In genomic region chrX:107726809-107727534, GRCh38 we compare ENCODE assay signal across 1 cellular context.
A peak's percentile ranks its signal among the peaks of the same experiment; 100 is the strongest.
TF ChIP-seq lines count a peak whose summit lies in the region.

No MANE protein-coding gene starts in this region.

TF ChIP-seq in K562, 482 proteins besides CTCF, POLR2A, EP300 and RAD21 (continued from another document):
- TF ChIP-seq HDAC2 (IDR thresholded peaks at IDR 0.05): 0 out of 2 replicates have a peak, but pooled peaks have one; percentile 57
- no peak for TF ChIP-seq RBM14 (IDR thresholded peaks at IDR 0.05; ENCODE audit: borderline replicate concordance, insufficient read depth, low read depth, low read length)
- TF ChIP-seq ZBTB26 (CRISPR knock-in tag; IDR thresholded peaks at IDR 0.05): no peak
- no peak for TF ChIP-seq HNRNPL (IDR thresholded peaks at IDR 0.05; ENCODE audit: low read depth, low read length)
- TF ChIP-seq PTTG1 (tag; IDR thresholded peaks at IDR 0.05; ENCODE audit: low read depth): no peak
- peak; percentile 78 for TF ChIP-seq SOX6 (IDR thresholded peaks at IDR 0.05)
- TF ChIP-seq DPF2 (IDR thresholded peaks at IDR 0.05): peak; percentile 74; the same call in 1 of the 2 replicates
- no peak for TF ChIP-seq ETV6 (IDR thresholded peaks at IDR 0.05; ENCODE audit: borderline replicate concordance in 1 of 2, low read depth in 2 of 2, low read length in 1 of 2)
- TF ChIP-seq ETV6 (CRISPR knock-in tag; IDR thresholded peaks at IDR 0.05; ENCODE audit: borderline replicate concordance): no peak
- TF ChIP-seq TCF7L2 (IDR thresholded peaks at IDR 0.05; ENCODE audit: low read depth, low read length): no peak
- TF ChIP-seq CTBP1 (IDR thresholded peaks at IDR 0.05; ENCODE audit: borderline replicate concordance): peak; percentile 87
- TF ChIP-seq NFE2 (IDR thresholded peaks at IDR 0.05; ENCODE audit: low read depth): peak; percentile 61
- TF ChIP-seq SMAD4 (CRISPR knock-in tag; conservative IDR thresholded peaks at IDR 0.05): 0 out of 2 replicates have a peak, but pooled peaks have one; percentile 39
- no peak for TF ChIP-seq ARID2 (IDR thresholded peaks at IDR 0.05)
- TF ChIP-seq KAT8 (IDR thresholded peaks at IDR 0.05; ENCODE audit: low read depth): no peak
- TF ChIP-seq AFF4 (CRISPR knock-in tag; IDR thresholded peaks at IDR 0.05): no peak
- peak; percentile 58 for TF ChIP-seq ARID1B (IDR thresholded peaks at IDR 0.05)
- no peak for TF ChIP-seq MCM2 (IDR thresholded peaks at IDR 0.05; ENCODE audit: low read depth)
- peak; percentile 13; the same call in 1 of the 2 replicates for TF ChIP-seq VEZF1 (CRISPR knock-in tag; IDR thresholded peaks at IDR 0.05)
- TF ChIP-seq ZNF830 (CRISPR knock-in tag; IDR thresholded peaks at IDR 0.05): no peak
- TF ChIP-seq CBFA2T3 (IDR thresholded peaks at IDR 0.05): peak; percentile 56; the same call in 1 of the 2 replicates
- peak; percentile 57 for TF ChIP-seq GATA2 (CRISPR knock-in tag; IDR thresholded peaks at IDR 0.05)
- peak; percentile 58 for TF ChIP-seq LEF1 (IDR thresholded peaks at IDR 0.05)
- TF ChIP-seq ZNF561 (CRISPR knock-in tag; conservative IDR thresholded peaks at IDR 0.05): no peak
- 0 out of 4 replicates have a peak, but pooled peaks of 1 of the 2 experiments have one; percentile 9 for TF ChIP-seq TRIM24 (IDR thresholded peaks at IDR 0.05)
- TF ChIP-seq ZKSCAN3 (CRISPR knock-in tag; IDR thresholded peaks at IDR 0.05): no peak
- TF ChIP-seq RBM15 (IDR thresholded peaks at IDR 0.05; ENCODE audit: insufficient read depth, low read length): no peak
- no peak for TF ChIP-seq HDAC8 (tag; IDR thresholded peaks at IDR 0.05)
- TF ChIP-seq BHLHE40 (IDR thresholded peaks at IDR 0.05; ENCODE audit: low read length): 0 out of 2 replicates have a peak, but pooled peaks have one; percentile 16
- peak; percentile 70 for TF ChIP-seq PBX2 (CRISPR knock-in tag; IDR thresholded peaks at IDR 0.05; ENCODE audit: low read depth)
- TF ChIP-seq PBX2 (tag; conservative IDR thresholded peaks at IDR 0.05; ENCODE audit: low read depth): peak; percentile 98
- 0 out of 2 replicates have a peak, but pooled peaks have one; percentile 7 for TF ChIP-seq TEAD4 (IDR thresholded peaks at IDR 0.05; ENCODE audit: low read length)
- TF ChIP-seq TEAD4 (CRISPR knock-in tag; IDR thresholded peaks at IDR 0.05; ENCODE audit: borderline replicate concordance): no peak
- peak; percentile 81 for TF ChIP-seq NFIC (IDR thresholded peaks at IDR 0.05)
- peak in 1 of 2 experiments; percentile 89; a peak in 2 of 4 replicates for TF ChIP-seq RCOR1 (IDR thresholded peaks at IDR 0.05; ENCODE audit: borderline replicate concordance in 1 of 2, low read depth in 2 of 2, low read length in 2 of 2)
- TF ChIP-seq ZNF134 (CRISPR knock-in tag; conservative IDR thresholded peaks at IDR 0.05): peak; percentile 77
- TF ChIP-seq ZNF224 (CRISPR knock-in tag; IDR thresholded peaks at IDR 0.05): no peak
- peak; percentile 23; the same call in 1 of the 2 replicates for TF ChIP-seq NCOR1 (IDR thresholded peaks at IDR 0.05)
- 0 out of 4 replicates have a peak, but pooled peaks of 1 of the 2 experiments have one; percentile 34 for TF ChIP-seq HDAC1 (IDR thresholded peaks at IDR 0.05)
- peak; percentile 54 for TF ChIP-seq EHMT2 (IDR thresholded peaks at IDR 0.05)
- TF ChIP-seq CHD4 (IDR thresholded peaks at IDR 0.05; ENCODE audit: insufficient read depth, insufficient replicate concordance, low read depth, low read length, poor library complexity, severe bottlenecking): no peak
- TF ChIP-seq ATF7 (IDR thresholded peaks at IDR 0.05): peak; percentile 47
